In genomic region chr13:91184244-91184926, GRCh38 we compare ENCODE assay signal across 23 cellular contexts.
A peak's percentile ranks its signal among the peaks of the same experiment; 100 is the strongest.
DNase-seq lines count a peak whose midpoint lies in the region; FAIRE-seq and TF ChIP-seq lines count a peak whose summit lies in the region.
"Had no signal": no experiment of that assay in that cellular context is flagged by ENCODE, and none has a peak within 500 bp of the region (broad histone marks: within the 10 kb centered on the region; RNA-seq: fewer than 3 reads in every experiment).

No MANE protein-coding gene starts in this region.

- POLR2A ChIA-PET in H1 (lab: Charles Lee; ENCODE audit: partially characterized antibody): interaction anchor here (1.5 kb wide), 1 partner anchor 163 kb away, joined by 4 read pairs; the partner anchor contains the start of gene MIR17HG

- H3K9me3 ChIP-seq in GM23248 (ENCODE audit: low read depth) (no peaks in the 10 kb centered on the region), H1 (ENCODE audit: insufficient read depth in 2 of 2, low read depth in 1 of 2, low read length in 1 of 2) (no peaks in the 10 kb centered on the region; a peak in 1 of 4 replicates)
- H3K9me3 ChIP-seq: psoas muscle, testis had no signal

- no peak overlapping the region for H3K18ac ChIP-seq in H1 (ENCODE audit: extremely low read depth, low read length)

- no peaks in the 10 kb centered on the region for H3K79me2 ChIP-seq in GM23248 (ENCODE audit: insufficient read depth)
- no peaks in the 10 kb centered on the region for H3K79me2 ChIP-seq in H1 (ENCODE audit: control insufficient read depth in 1 of 2, insufficient read depth in 2 of 2, low read length in 2 of 2)
- H3K79me2 ChIP-seq: hepatocyte had no signal

- no peaks in the 10 kb centered on the region for H3K4me1 ChIP-seq in GM23248 (ENCODE audit: insufficient read depth)
- H3K4me1 ChIP-seq in H1 (replicated peaks in 1 of 4; ENCODE audit: control insufficient read depth in 3 of 4, insufficient read depth in 4 of 4, low read length in 3 of 4): no peaks in the 10 kb centered on the region
- H3K4me1 ChIP-seq: psoas muscle, testis had no signal

- H3K23ac ChIP-seq in H1 (ENCODE audit: insufficient read length): no peak overlapping the region

- no peak overlapping the region for H2AK5ac ChIP-seq in H1 (ENCODE audit: low read depth, low read length)

- no peaks in the 10 kb centered on the region for H3F3A ChIP-seq in GM23248 (ENCODE audit: insufficient read depth)

- no peak overlapping the region for H4K8ac ChIP-seq in H1 (ENCODE audit: extremely low read depth, insufficient read depth, low read length)

- H2BK5ac ChIP-seq in H1 (ENCODE audit: low read depth, low read length): no peak overlapping the region

- H3K9me2 ChIP-seq in GM23248 (ENCODE audit: insufficient read depth): no peaks in the 10 kb centered on the region

- H2BK12ac ChIP-seq in H1 (ENCODE audit: low read depth, low read length): no peak overlapping the region

- H3K4me3 ChIP-seq in GM23248 (no peak overlapping the region), H1 (ENCODE audit: extremely low read depth in 1 of 4, insufficient read depth in 2 of 4, low read depth in 3 of 4, low read length in 4 of 4) (no peak overlapping the region)
- H3K4me3 ChIP-seq: hepatocyte, PC-9, psoas muscle, testis had no signal

- FAIRE-seq in RCC 7860 (lab: Jason Lieb, UNC): no peak
- no peak for FAIRE-seq in H1 (lab: Jason Lieb, UNC)
- FAIRE-seq: GM19239, small intestine had no signal

- in situ Hi-C loops in GM23248 (cut with MboI): no loop called here

- no peak overlapping the region for H4K91ac ChIP-seq in H1 (replicated peaks; ENCODE audit: insufficient read length, low read length)

- H2AFZ ChIP-seq in GM23248: no peak overlapping the region
- H2AFZ ChIP-seq in H1 (ENCODE audit: low read length): peak overlapping the region; percentile 81; the same call in 1 of the 2 replicates
- H2AFZ ChIP-seq: hepatocyte, PC-9 had no signal

- no peak for TF ChIP-seq EP300 in H1 (IDR thresholded peaks at IDR 0.05; ENCODE audit: borderline replicate concordance in 1 of 2, low read depth in 2 of 2, low read length in 2 of 2)

- no peak overlapping the region for H3K9ac ChIP-seq in GM23248
- no peak overlapping the region for H3K9ac ChIP-seq in H1 (replicated peaks in 1 of 4; ENCODE audit: extremely low read depth in 1 of 4, low read depth in 3 of 4, low read length in 3 of 4)

- CTCF ChIA-PET in H1 (lab: Charles Lee; ENCODE audit: partially characterized antibody): interaction anchor here (0.7 to 2.9 kb wide), 20 partner anchors 8 to 302 kb away, joined by 3 to 26 read pairs (median 4); no protein-coding TSS in a partner anchor

- no peaks in the 10 kb centered on the region for H3K23me2 ChIP-seq in H1 (ENCODE audit: low read depth, low read length)

- 18 to 19% methylated on average over 6 of the region's 6 CpGs for WGBS in GM23248 (ENCODE audit: low coverage in 1 of 2, low lambda C conversion rate in 2 of 2, missing lambda C conversion rate in 2 of 2), 2 experiments
- 92% methylated on average over 6 of the region's 6 CpGs; no CpG with 5 or more reads in 1 of the 2 experiments for WGBS in H1 (ENCODE audit: extremely low coverage in 1 of 2, insufficient coverage in 1 of 2, insufficient read length in 1 of 2, insufficient replicate concordance in 2 of 2, low coverage in 1 of 2, low lambda C conversion rate in 2 of 2, missing lambda C conversion rate in 1 of 2), 2 experiments

- H3K27ac ChIP-seq in GM23248 (no peak overlapping the region), H1 (ENCODE audit: low read depth, low read length) (no peak overlapping the region)
- H3K27ac ChIP-seq: hepatocyte, PC-9, psoas muscle, testis, WERI-Rb-1 had no signal

- no peak overlapping the region for H2BK120ac ChIP-seq in H1 (replicated peaks; ENCODE audit: low read depth, low read length)

- TF ChIP-seq CTCF in H1 (IDR thresholded peaks at IDR 0.05; ENCODE audit: control extremely low read depth in 1 of 3, insufficient read depth in 1 of 3, low read depth in 1 of 3, low read length in 3 of 3): no peak

- no peak overlapping the region for H3K14ac ChIP-seq in H1 (ENCODE audit: insufficient read length)

- H3K56ac ChIP-seq in H1 (replicated peaks; ENCODE audit: insufficient read length, low read depth, low read length): no peak overlapping the region

- no peak overlapping the region for H2BK20ac ChIP-seq in H1 (ENCODE audit: low read length)

- TF ChIP-seq POLR2A in H1 (IDR thresholded peaks at IDR 0.05; ENCODE audit: control extremely low read depth in 1 of 2, low read depth in 2 of 2, low read length in 2 of 2): no peak

- no peak overlapping the region for H2BK15ac ChIP-seq in H1 (ENCODE audit: low read length)

- H3K4me2 ChIP-seq in GM23248 (ENCODE audit: unreplicated experiment) (no peak overlapping the region), H1 (ENCODE audit: insufficient read depth in 1 of 2, low read depth in 2 of 2, low read length in 2 of 2) (no peak overlapping the region)
- H3K4me2 ChIP-seq: hepatocyte, PC-9 had no signal

- H3K36me3 ChIP-seq in GM23248 (ENCODE audit: low read depth) (no peaks in the 10 kb centered on the region), H1 (ENCODE audit: control insufficient read depth in 2 of 4, insufficient read depth in 4 of 4, low read length in 3 of 4) (no peaks in the 10 kb centered on the region)
- H3K36me3 ChIP-seq: WERI-Rb-1 had no signal

- H4K20me1 ChIP-seq in GM23248 (ENCODE audit: insufficient read depth) (no peaks in the 10 kb centered on the region), H1 (replicated peaks in 1 of 2; ENCODE audit: control insufficient read depth in 1 of 2, insufficient read depth in 2 of 2, low read length in 2 of 2) (no peaks in the 10 kb centered on the region)

- H3K4ac ChIP-seq in H1 (replicated peaks; ENCODE audit: insufficient read length, low read depth, low read length): no peak overlapping the region

- H3K27me3 ChIP-seq in GM23248 (replicated peaks; ENCODE audit: insufficient read depth): no peaks in the 10 kb centered on the region
- no peaks in the 10 kb centered on the region for H3K27me3 ChIP-seq in H1 (replicated peaks in 1 of 4; ENCODE audit: control insufficient read depth in 3 of 4, extremely low read depth in 1 of 4, insufficient read depth in 3 of 4, low read length in 3 of 4)
- H3K27me3 ChIP-seq: hepatocyte, testis had no signal

- H3K79me1 ChIP-seq in H1 (ENCODE audit: low read depth, low read length): no peaks in the 10 kb centered on the region

- TF ChIP-seq RAD21 in H1 (IDR thresholded peaks at IDR 0.05 in 1 of 2, conservative IDR thresholded peaks at IDR 0.05 in 1 of 2; ENCODE audit: low read depth in 2 of 2, low read length in 2 of 2): no peak

- DNase-seq in GM23248 (peak; percentile 2), RCC 7860 (ENCODE audit: low spot score) (peak; percentile 6), H1 (ENCODE audit: low read depth in 1 of 2, low spot score in 2 of 2) (no peak), pons (ENCODE audit: low spot score) (peak; percentile 11), T-helper 9 cell (no peak), NOMO-1 treated with DMSO at 0.1 percent for 48 hours (lab: John Stamatoyannopoulos, UW; ENCODE audit: unreplicated experiment) (no peak), D341Med (ENCODE audit: low spot score) (no peak)
- no peak for DNase-seq in activated naive CD4-positive, alpha-beta T cell treated with anti-CD3 and anti-CD28 coated beads, Interleukin-2, amount 50 U/mL, for 16 hours
- DNase-seq: activated CD4-positive, alpha-beta T cell treated with anti-CD3 and anti-CD28 coated beads, Interleukin-2, amount 50 U/mL, for 1 hour; activated naive CD8-positive, alpha-beta T cell treated with anti-CD3 and anti-CD28 coated beads for 36 hours; CD4-positive, alpha-beta memory T cell; DMS79 treated with DMSO at 0.1 percent for 48 hours; effector CD4-positive, alpha-beta T cell; foreskin fibroblast; immature natural killer cell; PC-9; psoas muscle; T-helper 2 cell; testis; WERI-Rb-1 had no signal

- H4K5ac ChIP-seq in H1 (ENCODE audit: insufficient read length, low read depth, low read length): no peak overlapping the region

TF ChIP-seq in H1, 55 proteins besides CTCF, POLR2A, EP300 and RAD21 (continues in another document):
- TF ChIP-seq TEAD4 (IDR thresholded peaks at IDR 0.05; ENCODE audit: low read depth, low read length): no peak
- no peak for TF ChIP-seq SAP30 (IDR thresholded peaks at IDR 0.05; ENCODE audit: insufficient read depth, insufficient replicate concordance, low read length)
- no peak for TF ChIP-seq SIX5 (IDR thresholded peaks at IDR 0.05; ENCODE audit: low read depth, low read length)
- no peak for TF ChIP-seq ZNF274 (IDR thresholded peaks at IDR 0.05; ENCODE audit: borderline replicate concordance, extremely low read depth, low read length)
- no peak for TF ChIP-seq CREB1 (IDR thresholded peaks at IDR 0.05)
- no peak for TF ChIP-seq SIRT6 (IDR thresholded peaks at IDR 0.05; ENCODE audit: low read length)
- no peak for TF ChIP-seq KDM4A (IDR thresholded peaks at IDR 0.05; ENCODE audit: low read depth, low read length, severe bottlenecking)

Comparison
In these comparisons a context has a peak if more than half of its experiments do, and no peak if none do; other contexts are left out.
1. DNase-seq: peak in GM23248 (single experiment), RCC 7860 (single experiment) and pons (single experiment); none in H1 (0 of 2), activated naive CD4-positive, alpha-beta T cell treated with anti-CD3 and anti-CD28 coated beads, Interleukin-2, amount 50 U/mL, for 16 hours (single experiment), T-helper 9 cell (single experiment), NOMO-1 treated with DMSO at 0.1 percent for 48 hours (single experiment) and D341Med (single experiment).